In genomic region chrX:23736030-23736429, GRCh38 we compare ENCODE assay signal across 25 cellular contexts. TPM values are rescaled to one million over a fixed set of nuclear protein-coding genes. Genes with fewer than 3 reads are reported as not detected.
DNase-seq lines count a peak whose midpoint lies in the region; ATAC-seq, FAIRE-seq and TF ChIP-seq lines count a peak whose summit lies in the region.
"Had no signal": no experiment of that assay in that cellular context is flagged by ENCODE, and none has a peak within 500 bp of the region (broad histone marks: within the 10 kb centered on the region; RNA-seq: fewer than 3 reads in every experiment).

No MANE protein-coding gene starts in this region.

- intact Hi-C loops in CD14-positive monocyte (cut with micrococcal nuclease), result no loop called here

- peak overlapping the region in 4 of 7 donors; percentile 13 to 81 (median 78) for H3K27ac Mint-ChIP-seq in CD14-positive monocyte
- H3K27ac Mint-ChIP-seq in central memory CD8-positive, alpha-beta T cell (ENCODE audit: low read depth), result peak overlapping the region; percentile 62
- H3K27ac Mint-ChIP-seq: activated naive CD8-positive, alpha-beta T cell treated with anti-CD3 and anti-CD28 coated beads, Interleukin-2, amount 50 U/mL, for 24 hours; nephron had no signal

- H3K4me3 Mint-ChIP-seq in CD14-positive monocyte, result no peak overlapping the region
- H3K4me3 Mint-ChIP-seq in central memory CD8-positive, alpha-beta T cell, result no peak overlapping the region
- H3K4me3 Mint-ChIP-seq: activated naive CD8-positive, alpha-beta T cell treated with anti-CD3 and anti-CD28 coated beads, Interleukin-2, amount 50 U/mL, for 24 hours; nephron had no signal

- peak; percentile 16 for FAIRE-seq in A204.1 (lab: Jason Lieb, UNC)
- FAIRE-seq: HepG2 had no signal

- peaks cover 25% of the 10 kb centered on the region for H3K36me3 ChIP-seq in MG63

- H3K27me3 Mint-ChIP-seq in CD14-positive monocyte (ENCODE audit: low read depth in 3 of 3), result peaks cover 0 to 3% (median 0%) of the 10 kb centered on the region in 3 donors
- H3K27me3 Mint-ChIP-seq in central memory CD8-positive, alpha-beta T cell, result no peaks in the 10 kb centered on the region
- H3K27me3 Mint-ChIP-seq: activated naive CD8-positive, alpha-beta T cell treated with anti-CD3 and anti-CD28 coated beads, Interleukin-2, amount 50 U/mL, for 24 hours had no signal

- TF ChIP-seq CTCF in CD14-positive monocyte (IDR thresholded peaks at IDR 0.05), result no peak

- DNase-seq in CD14-positive monocyte (ENCODE audit: low spot score), result no peak
- peak; percentile 64 for DNase-seq in NCI-H69 (lab: John Stamatoyannopoulos, UW)
- no peak for DNase-seq in central memory CD8-positive, alpha-beta T cell (ENCODE audit: low spot score in 2 of 2)
- DNase-seq in MG63, result no peak
- DNase-seq: activated CD4-positive, alpha-beta T cell treated with anti-CD3 and anti-CD28 coated beads, Interleukin-2, amount 50 U/mL, for 48 hours; activated gamma-delta T cell treated with Interleukin-2 at 50 U/mL for 16 hours; activated naive CD8-positive, alpha-beta T cell treated with anti-CD3 and anti-CD28 coated beads, Interleukin-2, amount 50 U/mL, for 24 hours; activated T-cell treated with anti-CD3 and anti-CD28 coated beads for 4 hours; Caco-2; cortex of kidney; effector memory CD4-positive, alpha-beta T cell; erythroblast; H7; Kasumi-1; NCI-H187 treated with DMSO at 0.1 percent for 48 hours; NCI-H524 treated with DMSO at 0.1 percent for 48 hours; stimulated activated CD4-positive, alpha-beta T cell treated with anti-CD3 and anti-CD28 coated beads, Interleukin-4, amount 100 ng/mL, for 24 hours; trophoblast cell had no signal

- H3K9me3 Mint-ChIP-seq in CD14-positive monocyte, result peaks cover 0 to 2% (median 0%) of the 10 kb centered on the region in 7 donors
- H3K9me3 Mint-ChIP-seq in central memory CD8-positive, alpha-beta T cell, result no peaks in the 10 kb centered on the region
- H3K9me3 Mint-ChIP-seq: activated naive CD8-positive, alpha-beta T cell treated with anti-CD3 and anti-CD28 coated beads, Interleukin-2, amount 50 U/mL, for 24 hours; nephron had no signal

- H3K4me3 ChIP-seq in MG63, result no peak overlapping the region
- H3K4me3 ChIP-seq: BLaER1 treated with 17β-estradiol and CSF1 and Interleukin-3, amounts not matched to agents 10 nM and 100 nM had no signal

- H3K9me3 ChIP-seq in MG63, result no peaks in the 10 kb centered on the region
- H3K9me3 ChIP-seq: BLaER1 treated with 17β-estradiol and CSF1 and Interleukin-3, amounts not matched to agents 10 nM and 100 nM; Caco-2 had no signal

- peaks cover 12 to 20% of the 10 kb centered on the region in 2 donors for H3K36me3 Mint-ChIP-seq in CD14-positive monocyte
- H3K36me3 Mint-ChIP-seq in central memory CD8-positive, alpha-beta T cell (ENCODE audit: insufficient read depth), result peaks cover 5% of the 10 kb centered on the region

- no peak for ATAC-seq in central memory CD8-positive, alpha-beta T cell (replicated peaks; ENCODE audit: extremely low read depth, poor library complexity, severe bottlenecking)
- ATAC-seq in HG03520 (IDR thresholded peaks at IDR 0.05; ENCODE audit: unreplicated experiment), result no peak
- no peak for ATAC-seq in HG03095 (IDR thresholded peaks at IDR 0.05; ENCODE audit: unreplicated experiment)
- ATAC-seq: activated naive CD8-positive, alpha-beta T cell treated with anti-CD3 and anti-CD28 coated beads, Interleukin-2, amount 50 U/mL, for 24 hours; HepG2; left lobe of liver had no signal

- H3K4me1 Mint-ChIP-seq in CD14-positive monocyte, result peaks cover 30% of the 10 kb centered on the region
- peaks cover 7% of the 10 kb centered on the region for H3K4me1 Mint-ChIP-seq in central memory CD8-positive, alpha-beta T cell

- no peaks in the 10 kb centered on the region for H3K27me3 ChIP-seq in MG63
- H3K27me3 ChIP-seq: BLaER1 treated with 17β-estradiol and CSF1 and Interleukin-3, amounts not matched to agents 10 nM and 100 nM had no signal

RNA-seq across cellular contexts. Expression of gene ACOT9, which starts 7.0 kb away (rescaled TPM):
- 10 to 100 TPM; 49.2 to 51.8 TPM for polyA plus RNA-seq in CD14-positive monocyte
- total RNA-seq in MG63 (2014; rRNA removed; shearing (Covaris generic); ENCODE audit: low replicate concordance), result 70.9 and 80.9 TPM in 2 replicates

RNA-seq across cellular contexts. Expression of gene SAT1, which starts 46.9 kb away (rescaled TPM):
- 100 to 1,000 TPM; 897 to 970 TPM for polyA plus RNA-seq in CD14-positive monocyte
- 62.1 and 85.3 TPM in 2 replicates for total RNA-seq in MG63 (2014; rRNA removed; shearing (Covaris generic); ENCODE audit: low replicate concordance)
